Comparison of ENCODE assay signal across 1 cellular context in genomic region chr17:20203021-20203420, GRCh38.
A peak's percentile ranks its signal among the peaks of the same experiment; 100 is the strongest.
TF ChIP-seq lines count a peak whose summit lies in the region.

No MANE protein-coding gene starts in this region.

TF ChIP-seq in IMR-90, 13 proteins besides CTCF, POLR2A, EP300 and RAD21:
- TF ChIP-seq SMC3 (IDR thresholded peaks at IDR 0.05; ENCODE audit: low read depth, low read length) (no peak), ELK1 (IDR thresholded peaks at IDR 0.05; ENCODE audit: borderline replicate concordance, low read depth, low read length) (no peak), RFX5 (IDR thresholded peaks at IDR 0.05; ENCODE audit: low read depth, low read length) (no peak), CEBPB (IDR thresholded peaks at IDR 0.05; ENCODE audit: low read depth, low read length) (peak; percentile 42; the same call in 1 of the 2 replicates), FOS (IDR thresholded peaks at IDR 0.05; ENCODE audit: low read depth, low read length) (0 out of 2 replicates have a peak, but pooled peaks have one; percentile 32), MAFK (IDR thresholded peaks at IDR 0.05; ENCODE audit: low read depth, low read length) (no peak)
TF ChIP-seq in IMR-90: peak in this region for 2.
